Comparison of ENCODE assay signal across 37 cellular contexts in the genomic region with DNA sequence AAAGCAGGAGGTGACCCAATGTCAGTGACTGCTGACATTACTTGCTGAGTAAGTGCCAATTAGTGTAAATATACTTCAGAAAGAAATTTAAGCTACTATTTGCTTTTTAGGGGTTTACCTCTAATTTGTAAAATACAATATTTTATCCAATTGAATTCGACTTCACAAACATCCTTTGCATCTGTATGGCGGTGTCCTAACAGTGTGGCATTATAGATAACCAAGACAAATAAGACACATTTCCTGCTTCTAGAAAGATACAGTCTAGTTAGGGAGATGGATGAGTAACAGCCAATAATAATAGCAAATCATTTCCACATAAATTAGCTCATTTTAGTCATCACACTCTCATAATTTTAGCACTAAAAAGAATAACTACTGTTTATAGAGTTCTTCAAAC.
"Had no signal": no experiment of that assay in that cellular context is flagged by ENCODE, and none has a peak within 500 bp of the region (broad histone marks: within the 10 kb centered on the region; RNA-seq: fewer than 3 reads in every experiment).

No MANE protein-coding gene starts in this region.

- H3K27me3 ChIP-seq: brain microvascular endothelial cell, Peyer's patch had no signal

- H3K27me3 Mint-ChIP-seq: activated B cell treated with CpG ODN at 0.5 μM for 24 hours; activated CD4-positive, alpha-beta memory T cell treated with anti-CD3 and anti-CD28 coated beads for 36 hours; activated naive CD4-positive, alpha-beta T cell treated with anti-CD3 and anti-CD28 coated beads, Interleukin-2, amount 10 ng/mL, durations not matched to agents 7 days and 5 days; activated naive CD8-positive, alpha-beta T cell had no signal

- H3K9ac ChIP-seq: KMS-11 had no signal

- H3K4me1 Mint-ChIP-seq: activated B cell treated with CpG ODN at 0.5 μM for 24 hours; activated naive CD4-positive, alpha-beta T cell treated with anti-CD3 and anti-CD28 coated beads, Interleukin-2, amount 10 ng/mL, durations not matched to agents 7 days and 5 days; activated naive CD8-positive, alpha-beta T cell treated with anti-CD3 and anti-CD28 coated beads, Interleukin-2, amount 50 U/mL, for 24 hours had no signal

- H3K4me3 ChIP-seq: Peyer's patch had no signal

- H3K4me2 ChIP-seq: KMS-11 had no signal

- H3K4me1 ChIP-seq: Peyer's patch had no signal

- H3K36me3 Mint-ChIP-seq: activated CD4-positive, alpha-beta memory T cell treated with anti-CD3 and anti-CD28 coated beads for 36 hours; activated naive CD4-positive, alpha-beta T cell treated with anti-CD3 and anti-CD28 coated beads, Interleukin-2, amount 10 ng/mL, durations not matched to agents 7 days and 5 days had no signal

- H3K27ac ChIP-seq: brain microvascular endothelial cell, KMS-11, Peyer's patch, VCaP had no signal

- H3K9me3 Mint-ChIP-seq: activated naive CD4-positive, alpha-beta T cell treated with anti-CD3 and anti-CD28 coated beads, Interleukin-2, amount 10 ng/mL, durations not matched to agents 7 days and 5 days; activated T-cell treated with anti-CD3 and anti-CD28 coated beads, Interleukin-2, amount 50 U/mL, for 4 hours; activated T-helper 1 cell treated with anti-CD3 and anti-CD28 coated beads, Interleukin-12 subunit alpha, Interleukin-12 subunit beta, Interleukin-2, Interleukin-4 antibody, amounts not matched to agents 30 ng/mL and 10 ng/mL and 1 ng/mL, durations not matched to agents 14 hours and 24 hours and 36 hours had no signal

- H3K27ac Mint-ChIP-seq: activated B cell treated with CpG ODN at 0.5 μM for 24 hours; activated CD4-positive, alpha-beta memory T cell treated with anti-CD3 and anti-CD28 coated beads for 36 hours; activated naive CD4-positive, alpha-beta T cell treated with anti-CD3 and anti-CD28 coated beads, Interleukin-2, amount 10 ng/mL, durations not matched to agents 7 days and 5 days; activated naive CD8-positive, alpha-beta T cell; activated naive CD8-positive, alpha-beta T cell treated with anti-CD3 and anti-CD28 coated beads, Interleukin-2, amount 50 U/mL, for 24 hours; activated T-helper 1 cell treated with anti-CD3 and anti-CD28 coated beads, Interleukin-12 subunit alpha, Interleukin-12 subunit beta, Interleukin-2, Interleukin-4 antibody, amounts not matched to agents 30 ng/mL and 10 ng/mL and 1 ng/mL, durations not matched to agents 14 hours and 24 hours and 36 hours had no signal

- H3K4me3 Mint-ChIP-seq: activated B cell treated with CpG ODN at 0.5 μM for 24 hours; activated CD4-positive, alpha-beta memory T cell treated with anti-CD3 and anti-CD28 coated beads for 36 hours; activated naive CD4-positive, alpha-beta T cell treated with anti-CD3 and anti-CD28 coated beads, Interleukin-2, amount 10 ng/mL, durations not matched to agents 7 days and 5 days; activated naive CD8-positive, alpha-beta T cell; activated naive CD8-positive, alpha-beta T cell treated with anti-CD3 and anti-CD28 coated beads, Interleukin-2, amount 50 U/mL, for 24 hours; activated T-cell treated with anti-CD3 and anti-CD28 coated beads, Interleukin-2, amount 50 U/mL, for 4 hours; activated T-helper 1 cell treated with anti-CD3 and anti-CD28 coated beads, Interleukin-12 subunit alpha, Interleukin-12 subunit beta, Interleukin-2, Interleukin-4 antibody, amounts not matched to agents 30 ng/mL and 10 ng/mL and 1 ng/mL, durations not matched to agents 14 hours and 24 hours and 36 hours had no signal

- DNase-seq: activated B cell treated with CpG ODN at 0.5 μM for 24 hours; activated CD4-positive, alpha-beta memory T cell treated with anti-CD3 and anti-CD28 coated beads for 36 hours; activated CD4-positive, alpha-beta T cell treated with anti-CD3 and anti-CD28 coated beads for 4 hours; activated CD4-positive, alpha-beta T cell treated with anti-CD3 and anti-CD28 coated beads, Interleukin-2, amount 50 U/mL, for 1 hour; activated CD4-positive, CD25-positive, alpha-beta regulatory T cell treated with anti-CD3 and anti-CD28 coated beads, Interleukin-2, amount 50 U/mL, for 72 hours; activated CD8-positive, alpha-beta memory T cell treated with anti-CD3 and anti-CD28 coated beads, Interleukin-2, amount 50 U/mL, for 4 hours; activated effector memory CD4-positive, alpha-beta T cell treated with Interleukin-2 at 50 U/mL for 16 hours; activated naive CD4-positive, alpha-beta T cell treated with anti-CD3 and anti-CD28 coated beads, Interleukin-2, amount 10 ng/mL, durations not matched to agents 7 days and 5 days; activated naive CD8-positive, alpha-beta T cell treated with anti-CD3 and anti-CD28 coated beads, Interleukin-2, amount 50 U/mL, for 24 hours; activated T-cell treated with anti-CD3 and anti-CD28 coated beads for 4 hours; activated T-cell treated with anti-CD3 and anti-CD28 coated beads, Interleukin-2, amount 50 U/mL, for 4 hours; aorta; brain microvascular endothelial cell; MM.1S; MV-4-11; NCI-H1092; NCI-H1417; NCI-H146; NCI-H187; NCI-H2029 treated with DMSO at 0.1 percent for 48 hours; NCI-H2107; NCI-H2171; NCI-H510A; NCI-H526; NCI-H748 treated with DMSO at 0.1 percent for 48 hours; NK-92 treated with Interleukin-12 subunit alpha and Interleukin-12 subunit beta, amount 100 ng/mL, for 24 hours; PC-3; Peyer's patch; RPMI8226; SW 1271; T-helper 1 cell; T-helper 2 cell; T-helper 9 cell had no signal

- H3K36me3 ChIP-seq: brain microvascular endothelial cell, Peyer's patch had no signal

- H3K9me3 ChIP-seq: Peyer's patch had no signal

- ATAC-seq: activated naive CD8-positive, alpha-beta T cell treated with anti-CD3 and anti-CD28 coated beads, Interleukin-2, amount 50 U/mL, for 24 hours; activated T-cell treated with anti-CD3 and anti-CD28 coated beads, Interleukin-2, amount 50 U/mL, for 4 hours; PC-3 had no signal
